In the genomic region with DNA sequence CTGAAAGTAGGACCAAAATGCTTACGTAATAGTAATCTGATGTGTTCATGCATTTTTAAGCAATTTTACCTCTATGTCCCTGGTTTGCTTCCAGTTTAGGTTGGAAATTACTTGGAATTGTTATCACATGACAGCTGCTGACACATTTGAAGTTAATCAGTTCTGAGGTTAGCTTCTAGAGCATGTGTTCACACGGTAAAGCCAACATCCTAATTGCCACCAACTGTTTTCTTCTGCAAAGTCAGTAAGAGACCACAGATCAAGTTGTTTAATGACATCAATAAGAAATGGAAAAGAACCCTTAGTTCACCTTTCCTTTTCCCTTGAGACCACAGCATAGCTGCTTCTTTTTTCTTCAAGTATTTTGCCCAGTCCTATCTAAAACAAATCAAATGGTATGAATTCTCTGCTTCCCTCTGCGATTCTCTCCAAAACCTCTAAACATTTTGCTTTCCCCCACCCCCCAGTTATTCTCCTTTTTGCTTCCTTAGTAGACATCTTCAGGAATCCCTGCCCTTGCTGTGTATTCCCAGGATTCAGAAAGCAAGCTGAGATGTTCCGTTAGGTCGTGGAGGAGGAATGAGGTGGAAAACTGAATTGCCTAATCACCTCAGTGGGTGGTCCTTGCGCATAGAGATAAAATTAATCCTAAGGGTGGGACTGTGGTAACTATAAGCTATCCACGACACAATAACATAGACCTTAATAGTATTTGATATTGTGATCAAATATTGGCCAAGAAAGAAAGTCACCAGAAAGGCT, we compare ENCODE assay signal across 20 cellular contexts. TPM values are rescaled to one million over a fixed set of nuclear protein-coding genes. Genes with fewer than 3 reads are reported as not detected.
A peak's percentile ranks its signal among the peaks of the same experiment; 100 is the strongest.
DNase-seq lines count a peak whose midpoint lies in the region; ATAC-seq, FAIRE-seq and TF ChIP-seq lines count a peak whose summit lies in the region.
"Had no signal": no experiment of that assay in that cellular context is flagged by ENCODE, and none has a peak within 500 bp of the region (broad histone marks: within the 10 kb centered on the region; RNA-seq: fewer than 3 reads in every experiment).

No MANE protein-coding gene starts in this region.

- H3K4me3 ChIP-seq in GM23338 (no peak overlapping the region), H1 (ENCODE audit: extremely low read depth in 1 of 4, insufficient read depth in 2 of 4, low read depth in 3 of 4, low read length in 4 of 4) (no peak overlapping the region)
- no peak overlapping the region for H3K4me3 ChIP-seq in CD8-positive, alpha-beta T cell (ENCODE audit: low read depth, low read length)
- H3K4me3 ChIP-seq: skin epidermis had no signal

- peaks cover 5% of the 10 kb centered on the region; the same call in 2 of the 3 replicates for H3K4me1 Mint-ChIP-seq in GM23338
- no peaks in the 10 kb centered on the region for H3K4me1 Mint-ChIP-seq in CD8-positive, alpha-beta T cell (ENCODE audit: low read depth)
- H3K4me1 Mint-ChIP-seq: activated naive CD4-positive, alpha-beta T cell treated with anti-CD3 and anti-CD28 coated beads, Interleukin-2, amount 10 ng/mL, durations not matched to agents 7 days and 5 days had no signal

- no peak overlapping the region for H3K23ac ChIP-seq in H1 (ENCODE audit: insufficient read length)

- no peaks in the 10 kb centered on the region for H3K27me3 Mint-ChIP-seq in GM23338 (ENCODE audit: insufficient read depth, low read depth, poor library complexity)
- no peaks in the 10 kb centered on the region for H3K27me3 Mint-ChIP-seq in CD8-positive, alpha-beta T cell (ENCODE audit: low read depth)
- H3K27me3 Mint-ChIP-seq: activated CD8-positive, alpha-beta T cell treated with anti-CD3 and anti-CD28 coated beads for 36 hours; activated naive CD4-positive, alpha-beta T cell treated with anti-CD3 and anti-CD28 coated beads, Interleukin-2, amount 10 ng/mL, durations not matched to agents 7 days and 5 days; activated T-cell treated with anti-CD3 and anti-CD28 coated beads, Interleukin-2, amount 50 U/mL, for 24 hours had no signal

- H3F3A ChIP-seq in GM23338 (replicated peaks; ENCODE audit: low read depth) = no peaks in the 10 kb centered on the region

- H2BK5ac ChIP-seq in H1 (ENCODE audit: low read depth, low read length) = no peak overlapping the region

- H3K9me3 ChIP-seq in H1 (ENCODE audit: insufficient read depth in 2 of 2, low read depth in 1 of 2, low read length in 1 of 2) = no peaks in the 10 kb centered on the region
- H3K9me3 ChIP-seq in CD8-positive, alpha-beta T cell (ENCODE audit: low read length) = no peaks in the 10 kb centered on the region
- H3K9me3 ChIP-seq: Caco-2 had no signal

- H3K9ac ChIP-seq in H1 (replicated peaks in 1 of 4; ENCODE audit: extremely low read depth in 1 of 4, low read depth in 3 of 4, low read length in 3 of 4) = peak overlapping the region in 1 of 4 experiments; percentile 49; a peak in 1 of 7 replicates

- CTCF ChIA-PET in H1 (lab: Charles Lee; ENCODE audit: partially characterized antibody) = interaction anchor here (0.7 kb wide), 1 partner anchor 17 kb away, joined by 3 read pairs; no protein-coding TSS in a partner anchor
- CTCF ChIA-PET in CD8-positive, alpha-beta T cell (lab: Charles Lee) = no interaction called here

- TF ChIP-seq POLR2A in H1 (IDR thresholded peaks at IDR 0.05; ENCODE audit: control extremely low read depth in 1 of 2, low read depth in 2 of 2, low read length in 2 of 2) = no peak

- no peaks in the 10 kb centered on the region for H3K9me3 Mint-ChIP-seq in GM23338
- H3K9me3 Mint-ChIP-seq in CD8-positive, alpha-beta T cell = no peaks in the 10 kb centered on the region
- H3K9me3 Mint-ChIP-seq: activated naive CD4-positive, alpha-beta T cell treated with anti-CD3 and anti-CD28 coated beads, Interleukin-2, amount 10 ng/mL, durations not matched to agents 7 days and 5 days; WTC11 had no signal

- H3K56ac ChIP-seq in H1 (replicated peaks; ENCODE audit: insufficient read length, low read depth, low read length) = no peak overlapping the region

- TF ChIP-seq CTCF in GM23338 (conservative IDR thresholded peaks at IDR 0.05; ENCODE audit: low read depth in 2 of 2) = no peak
- TF ChIP-seq CTCF in H1 (IDR thresholded peaks at IDR 0.05; ENCODE audit: control extremely low read depth in 1 of 3, insufficient read depth in 1 of 3, low read depth in 1 of 3, low read length in 3 of 3) = no peak
- no peak for TF ChIP-seq CTCF in CD8-positive, alpha-beta T cell (IDR thresholded peaks at IDR 0.05)

- H3K27ac ChIP-seq in GM23338 (ENCODE audit: low read depth) = no peak overlapping the region
- H3K27ac ChIP-seq in H1 (ENCODE audit: low read depth, low read length) = no peak overlapping the region
- no peak overlapping the region for H3K27ac ChIP-seq in CD8-positive, alpha-beta T cell (ENCODE audit: low read depth, low read length)
- H3K27ac ChIP-seq: skin epidermis had no signal

- H2BK15ac ChIP-seq in H1 (ENCODE audit: low read length) = no peak overlapping the region

- H2BK120ac ChIP-seq in H1 (replicated peaks; ENCODE audit: low read depth, low read length) = no peak overlapping the region

- H2AK5ac ChIP-seq in H1 (ENCODE audit: low read depth, low read length) = no peak overlapping the region

- H3K36me3 Mint-ChIP-seq in GM23338 (ENCODE audit: low read depth) = no peaks in the 10 kb centered on the region
- no peaks in the 10 kb centered on the region for H3K36me3 Mint-ChIP-seq in CD8-positive, alpha-beta T cell
- H3K36me3 Mint-ChIP-seq: activated naive CD4-positive, alpha-beta T cell treated with anti-CD3 and anti-CD28 coated beads, Interleukin-2, amount 10 ng/mL, durations not matched to agents 7 days and 5 days; WTC11 had no signal

- no peaks in the 10 kb centered on the region for H3K9me2 ChIP-seq in GM23338 (ENCODE audit: insufficient read depth)

- H4K20me1 ChIP-seq in GM23338 (replicated peaks; ENCODE audit: insufficient read depth) = no peaks in the 10 kb centered on the region
- H4K20me1 ChIP-seq in H1 (replicated peaks in 1 of 2; ENCODE audit: control insufficient read depth in 1 of 2, insufficient read depth in 2 of 2, low read length in 2 of 2) = no peaks in the 10 kb centered on the region

- H4K5ac ChIP-seq in H1 (ENCODE audit: insufficient read length, low read depth, low read length) = no peak overlapping the region

- H3K36me3 ChIP-seq in GM23338 (ENCODE audit: insufficient read depth) (no peaks in the 10 kb centered on the region), H1 (ENCODE audit: control insufficient read depth in 2 of 4, insufficient read depth in 4 of 4, low read length in 3 of 4) (no peaks in the 10 kb centered on the region)
- no peaks in the 10 kb centered on the region for H3K36me3 ChIP-seq in CD8-positive, alpha-beta T cell (ENCODE audit: insufficient read depth, low read length)

- H4K91ac ChIP-seq in H1 (replicated peaks; ENCODE audit: insufficient read length, low read length) = no peak overlapping the region

- H3K27me3 ChIP-seq in GM23338 (ENCODE audit: insufficient read depth) = no peaks in the 10 kb centered on the region
- H3K27me3 ChIP-seq in H1 (replicated peaks in 1 of 4; ENCODE audit: control insufficient read depth in 3 of 4, extremely low read depth in 1 of 4, insufficient read depth in 3 of 4, low read length in 3 of 4) = no peaks in the 10 kb centered on the region
- H3K27me3 ChIP-seq in CD8-positive, alpha-beta T cell (ENCODE audit: insufficient read depth, low read length) = no peaks in the 10 kb centered on the region

- H3K18ac ChIP-seq in H1 (ENCODE audit: extremely low read depth, low read length) = no peak overlapping the region

- no peaks in the 10 kb centered on the region for H3K79me1 ChIP-seq in H1 (ENCODE audit: low read depth, low read length)

- H2BK12ac ChIP-seq in H1 (ENCODE audit: low read depth, low read length) = no peak overlapping the region

- WGBS in H1 (ENCODE audit: extremely low coverage in 1 of 2, insufficient coverage in 1 of 2, insufficient read length in 1 of 2, insufficient replicate concordance in 2 of 2, low coverage in 1 of 2, low lambda C conversion rate in 2 of 2, missing lambda C conversion rate in 1 of 2), 2 experiments = 88% methylated on average over 7 of the region's 7 CpGs; no CpG with 5 or more reads in 1 of the 2 experiments

- no peak overlapping the region for H3K4me3 Mint-ChIP-seq in GM23338
- H3K4me3 Mint-ChIP-seq in CD8-positive, alpha-beta T cell = no peak overlapping the region
- H3K4me3 Mint-ChIP-seq: activated CD8-positive, alpha-beta T cell treated with anti-CD3 and anti-CD28 coated beads for 36 hours; activated naive CD4-positive, alpha-beta T cell treated with anti-CD3 and anti-CD28 coated beads, Interleukin-2, amount 10 ng/mL, durations not matched to agents 7 days and 5 days; activated T-cell treated with anti-CD3 and anti-CD28 coated beads, Interleukin-2, amount 50 U/mL, for 24 hours; WTC11 had no signal

- H3K4me2 ChIP-seq in GM23338 (no peak overlapping the region), H1 (ENCODE audit: insufficient read depth in 1 of 2, low read depth in 2 of 2, low read length in 2 of 2) (no peak overlapping the region)

- TF ChIP-seq RAD21 in H1 (IDR thresholded peaks at IDR 0.05 in 1 of 2, conservative IDR thresholded peaks at IDR 0.05 in 1 of 2; ENCODE audit: low read depth in 2 of 2, low read length in 2 of 2) = no peak

- no peak overlapping the region for H2BK20ac ChIP-seq in H1 (ENCODE audit: low read length)

- ATAC-seq in GM23338 = no peak
- ATAC-seq in HG03139 (IDR thresholded peaks at IDR 0.05; ENCODE audit: unreplicated experiment) = no peak
- no peak for ATAC-seq in activated CD4-positive, CD25-positive, alpha-beta regulatory T cell treated with anti-CD3 and anti-CD28 coated beads, Interleukin-2, amount 50 U/mL, for 24 hours
- ATAC-seq in CD8-positive, alpha-beta T cell = no peak
- ATAC-seq: activated CD8-positive, alpha-beta T cell treated with anti-CD3 and anti-CD28 coated beads for 36 hours; WTC11 had no signal

- DNase-seq in GM23338 (ENCODE audit: low spot score) = no peak
- peak; percentile 94 for DNase-seq in OCI-M1 (lab: John Stamatoyannopoulos, UW)
- no peak for DNase-seq in H1 (ENCODE audit: low read depth in 1 of 2, low spot score in 2 of 2)
- DNase-seq in renal cortical epithelial cell (ENCODE audit: low read depth) = peak; percentile 83
- no peak for DNase-seq in DMS153 (lab: John Stamatoyannopoulos, UW)
- DNase-seq in CD8-positive, alpha-beta T cell = no peak
- DNase-seq: activated CD8-positive, alpha-beta T cell treated with anti-CD3 and anti-CD28 coated beads for 36 hours; activated naive CD4-positive, alpha-beta T cell treated with anti-CD3 and anti-CD28 coated beads, Interleukin-2, amount 10 ng/mL, durations not matched to agents 7 days and 5 days; activated T-cell treated with anti-CD3 and anti-CD28 coated beads, Interleukin-2, amount 50 U/mL, for 24 hours; Caco-2; dermis blood vessel endothelial cell; NCI-H2227 treated with DMSO at 0.1 percent for 48 hours; NK-92 treated with Interleukin-12 subunit alpha and Interleukin-12 subunit beta, amount 100 ng/mL, for 24 hours; stimulated activated CD4-positive, alpha-beta T cell treated with anti-CD3 and anti-CD28 coated beads, Interleukin-4, amount 100 ng/mL, for 1 hour; T-helper 1 cell had no signal

- no peak overlapping the region for H3K4ac ChIP-seq in H1 (replicated peaks; ENCODE audit: insufficient read length, low read depth, low read length)

- H3K27ac Mint-ChIP-seq in GM23338 = peak overlapping the region; percentile 24; the same call in 1 of the 2 replicates
- no peak overlapping the region for H3K27ac Mint-ChIP-seq in CD8-positive, alpha-beta T cell
- H3K27ac Mint-ChIP-seq: activated CD8-positive, alpha-beta T cell treated with anti-CD3 and anti-CD28 coated beads for 36 hours; activated naive CD4-positive, alpha-beta T cell treated with anti-CD3 and anti-CD28 coated beads, Interleukin-2, amount 10 ng/mL, durations not matched to agents 7 days and 5 days; activated T-cell treated with anti-CD3 and anti-CD28 coated beads, Interleukin-2, amount 50 U/mL, for 24 hours; WTC11 had no signal

- H4K8ac ChIP-seq in H1 (ENCODE audit: extremely low read depth, insufficient read depth, low read length) = no peak overlapping the region

- H2AFZ ChIP-seq in GM23338 (no peak overlapping the region), H1 (ENCODE audit: low read length) (no peak overlapping the region)

- POLR2A ChIA-PET in H1 (lab: Charles Lee; ENCODE audit: partially characterized antibody) = no interaction called here
- POLR2A ChIA-PET in CD8-positive, alpha-beta T cell (lab: Charles Lee) = no interaction called here

- intact Hi-C loops in CD8-positive, alpha-beta T cell (cut with DNase I, micrococcal nuclease) = no loop called here

- no peaks in the 10 kb centered on the region for H3K79me2 ChIP-seq in GM23338 (replicated peaks; ENCODE audit: insufficient read depth)
- no peaks in the 10 kb centered on the region for H3K79me2 ChIP-seq in H1 (ENCODE audit: control insufficient read depth in 1 of 2, insufficient read depth in 2 of 2, low read length in 2 of 2)

- no peaks in the 10 kb centered on the region for H3K23me2 ChIP-seq in H1 (ENCODE audit: low read depth, low read length)

- FAIRE-seq in H1 (lab: Jason Lieb, UNC) = no peak
- FAIRE-seq: HTR-8/SVneo had no signal

- H3K4me1 ChIP-seq in GM23338 (ENCODE audit: insufficient read depth) (no peaks in the 10 kb centered on the region), H1 (replicated peaks in 1 of 4; ENCODE audit: control insufficient read depth in 3 of 4, insufficient read depth in 4 of 4, low read length in 3 of 4) (no peaks in the 10 kb centered on the region)
- no peaks in the 10 kb centered on the region for H3K4me1 ChIP-seq in CD8-positive, alpha-beta T cell (ENCODE audit: insufficient read depth, low read length)
- H3K4me1 ChIP-seq: Caco-2 had no signal

- H3K14ac ChIP-seq in H1 (ENCODE audit: insufficient read length) = no peak overlapping the region

- no peak for TF ChIP-seq EP300 in H1 (IDR thresholded peaks at IDR 0.05; ENCODE audit: borderline replicate concordance in 1 of 2, low read depth in 2 of 2, low read length in 2 of 2)

RNA-seq across cellular contexts. Expression of gene SEMA3C, which starts 48.9 kb away (rescaled TPM):
- 3.1 and 3.5 TPM in 2 replicates for total RNA-seq in GM23338 (2014; rRNA removed; shearing (Covaris generic))
- polyA plus RNA-seq in GM23338 (2016; fragmentation: Nextera tagmentation; extraction: Ambion mirVana) = 0.40 and 1.0 TPM in 2 replicates
- total RNA-seq in H1 (2021; fragmentation: NEBNext Ultra II Directional; extraction: Animal tissue kit (Norgen Biotek cat#: 25700)) = 0.98 and 1.4 TPM in 2 replicates
- 0.15 and 0.24 TPM in 2 replicates for polyA plus RNA-seq in H1 (2011; rRNA removed)
- 0.40 TPM for polyA plus RNA-seq in H1 (2011; cell fraction: cytosol; rRNA removed)
- 0.47 TPM for polyA plus RNA-seq in H1 (2011; cell fraction: nucleus; rRNA removed)
- polyA plus RNA-seq in H1 (2012, experiment 1 of 2) = 0.33 to 1.1 TPM (median 0.61 TPM) in 4 replicates
- 0.04 TPM for polyA plus RNA-seq in H1 (2012, experiment 2 of 2)
- polyA plus RNA-seq in H1 (2013, experiment 1 of 2) = 2.5 TPM
- polyA plus RNA-seq in H1 (2013, experiment 2 of 2) = 1.8 TPM
- polyA minus RNA-seq in H1 (2011; rRNA and poly(A)+ RNA removed) = 0.95 and 2.3 TPM in 2 replicates
- 1.1 TPM for polyA minus RNA-seq in H1 (2011; cell fraction: cytosol; rRNA and poly(A)+ RNA removed)
- polyA minus RNA-seq in H1 (2011; cell fraction: nucleus; rRNA and poly(A)+ RNA removed) = 6.3 TPM
- total RNA-seq in renal cortical epithelial cell = 173 and 349 TPM in 2 replicates
- not detected for total RNA-seq in CD8-positive, alpha-beta T cell
- total RNA-seq: activated CD8-positive, alpha-beta T cell treated with anti-CD3 and anti-CD28 coated beads for 36 hours had no signal

Comparison
In these comparisons a context has a peak if more than half of its experiments do, and no peak if none do; other contexts are left out.
1. DNase-seq: peak in OCI-M1 (single experiment) and renal cortical epithelial cell (single experiment); none in GM23338 (single experiment), H1 (0 of 2), DMS153 (single experiment) and CD8-positive, alpha-beta T cell (0 of 7).
2. RNA of gene SEMA3C, which starts 48.9 kb away (total RNA-seq): 173 to 349 TPM in renal cortical epithelial cell; 3.1 to 3.5 TPM in GM23338, 0.98 to 1.4 TPM in H1 and not detected in CD8-positive, alpha-beta T cell; every median in the first group is over 10 times any median in the second.